ENCODE assay signal across 1 cellular context in the genomic region with DNA sequence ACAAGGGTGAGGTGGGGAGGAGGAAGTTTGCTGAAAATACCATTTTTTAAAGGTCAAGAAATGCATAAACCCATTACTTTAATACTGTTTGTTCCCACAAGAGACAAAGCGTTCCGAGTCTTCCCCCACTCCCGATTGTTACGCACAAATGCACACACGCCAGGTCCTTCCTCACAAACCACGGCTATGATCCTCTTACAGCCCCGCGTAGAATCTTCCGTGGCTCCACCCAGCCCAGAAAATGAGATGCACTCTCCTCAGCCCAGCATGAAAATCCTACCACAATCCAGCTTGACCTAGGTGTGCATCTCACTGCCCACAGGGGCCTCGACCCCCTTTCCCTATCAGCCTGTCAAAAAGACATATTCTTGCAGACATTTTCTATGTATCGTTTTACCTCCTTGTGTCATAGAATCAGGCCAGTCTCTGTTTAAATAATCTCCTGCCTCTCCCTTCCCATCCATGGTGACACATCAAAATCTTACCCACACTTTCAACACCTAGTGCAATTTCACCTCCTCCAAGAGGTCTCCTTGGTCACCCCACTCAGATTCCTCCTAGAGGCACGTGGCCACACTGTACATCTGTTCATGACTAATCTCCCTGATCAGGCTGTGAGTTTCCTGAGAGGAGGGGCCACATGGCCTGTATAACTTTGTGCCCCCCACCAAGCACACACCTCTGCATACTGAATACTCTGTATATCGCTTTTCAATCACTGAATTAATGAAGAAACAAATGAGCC.
TF ChIP-seq lines count a peak whose summit lies in the region.

No MANE protein-coding gene starts in this region.

TF ChIP-seq in GM23338, 12 proteins besides CTCF, POLR2A, EP300 and RAD21 (continued from another document):
- TF ChIP-seq ZNF462 (CRISPR knock-in tag; IDR thresholded peaks at IDR 0.05) (no peak), EZH2 (IDR thresholded peaks at IDR 0.05; ENCODE audit: low read depth, unreplicated experiment) (no peak), POLR2AphosphoS5 (IDR thresholded peaks at IDR 0.05; ENCODE audit: low read depth) (no peak), CREB1 (CRISPR knock-in tag; IDR thresholded peaks at IDR 0.05; ENCODE audit: low read depth) (no peak), REST (IDR thresholded peaks at IDR 0.05; ENCODE audit: unreplicated experiment) (no peak), EZH2phosphoT487 (IDR thresholded peaks at IDR 0.05; ENCODE audit: unreplicated experiment) (no peak), NANOG (IDR thresholded peaks at IDR 0.05; ENCODE audit: borderline replicate concordance) (no peak), JUNB (IDR thresholded peaks at IDR 0.05; ENCODE audit: unreplicated experiment) (no peak)
